In the genomic region with DNA sequence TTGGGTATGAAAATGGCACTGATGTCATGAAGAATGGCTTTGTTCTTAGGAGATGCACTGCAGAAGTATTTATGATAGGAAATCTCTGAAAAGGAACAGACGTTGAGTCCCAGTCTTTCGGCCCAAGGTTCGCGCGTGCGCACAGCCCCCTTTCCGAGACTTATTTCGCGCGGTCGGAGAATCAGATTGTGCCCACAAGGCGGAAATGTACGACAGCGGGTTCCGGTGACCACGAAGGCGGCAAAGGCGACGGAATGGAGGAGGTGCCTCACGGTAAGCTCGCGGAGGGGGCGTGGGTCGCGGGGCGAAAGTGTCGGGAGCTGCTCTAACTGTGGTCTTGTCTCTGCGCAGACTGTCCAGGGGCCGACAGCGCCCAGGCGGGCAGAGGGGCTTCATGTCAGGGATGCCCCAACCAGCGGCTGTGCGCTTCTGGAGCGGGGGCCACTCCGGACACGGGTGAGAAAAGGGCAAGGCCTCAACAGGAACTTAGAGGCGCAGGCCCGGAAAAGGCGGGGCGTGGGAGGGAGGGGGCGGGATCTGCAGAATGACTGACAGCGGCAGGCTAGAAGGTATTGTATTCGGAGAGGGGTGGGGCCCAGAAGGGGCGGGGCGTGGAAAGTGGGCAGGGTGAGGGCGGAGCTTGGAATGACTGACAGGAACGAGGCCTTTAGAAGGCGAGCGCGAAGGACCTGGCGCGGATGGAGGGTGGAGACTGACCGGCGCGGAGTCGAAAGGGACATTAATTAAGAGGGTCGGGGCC, we compare ENCODE assay signal across 1 cellular context.
A peak's percentile ranks its signal among the peaks of the same experiment; 100 is the strongest.
TF ChIP-seq lines count a peak whose summit lies in the region.

A gene (plus strand): TSS at position 233 of the 760 bp plus-strand sequence. CDS start 22 bp downstream, at position 255.

TF ChIP-seq in GM12878, 131 proteins besides CTCF, POLR2A, EP300 and RAD21 (continued from another document):
- TF ChIP-seq, protein P1, sequence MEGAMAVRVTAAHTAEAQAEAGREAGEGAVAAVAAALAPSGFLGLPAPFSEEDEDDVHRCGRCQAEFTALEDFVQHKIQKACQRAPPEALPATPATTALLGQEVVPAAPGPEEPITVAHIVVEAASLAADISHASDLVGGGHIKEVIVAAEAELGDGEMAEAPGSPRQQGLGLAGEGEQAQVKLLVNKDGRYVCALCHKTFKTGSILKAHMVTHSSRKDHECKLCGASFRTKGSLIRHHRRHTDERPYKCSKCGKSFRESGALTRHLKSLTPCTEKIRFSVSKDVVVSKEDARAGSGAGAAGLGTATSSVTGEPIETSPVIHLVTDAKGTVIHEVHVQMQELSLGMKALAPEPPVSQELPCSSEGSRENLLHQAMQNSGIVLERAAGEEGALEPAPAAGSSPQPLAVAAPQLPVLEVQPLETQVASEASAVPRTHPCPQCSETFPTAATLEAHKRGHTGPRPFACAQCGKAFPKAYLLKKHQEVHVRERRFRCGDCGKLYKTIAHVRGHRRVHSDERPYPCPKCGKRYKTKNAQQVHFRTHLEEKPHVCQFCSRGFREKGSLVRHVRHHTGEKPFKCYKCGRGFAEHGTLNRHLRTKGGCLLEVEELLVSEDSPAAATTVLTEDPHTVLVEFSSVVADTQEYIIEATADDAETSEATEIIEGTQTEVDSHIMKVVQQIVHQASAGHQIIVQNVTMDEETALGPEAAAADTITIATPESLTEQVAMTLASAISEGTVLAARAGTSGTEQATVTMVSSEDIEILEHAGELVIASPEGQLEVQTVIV (IDR thresholded peaks at IDR 0.05; ENCODE audit: borderline replicate concordance, partially characterized antibody): peak; percentile 87
- no peak for TF ChIP-seq CHD1 (IDR thresholded peaks at IDR 0.05; ENCODE audit: low read depth, low read length)
- no peak for TF ChIP-seq HDAC6 (IDR thresholded peaks at IDR 0.05; ENCODE audit: unreplicated experiment)
- peak; percentile 75; the same call in 1 of the 2 replicates for TF ChIP-seq LARP7 (IDR thresholded peaks at IDR 0.05)
- TF ChIP-seq POLR2AphosphoS5 (IDR thresholded peaks at IDR 0.05; ENCODE audit: low read length): peak; percentile 95
- no peak for TF ChIP-seq TCF3 (IDR thresholded peaks at IDR 0.05; ENCODE audit: borderline replicate concordance, insufficient read depth, low read depth, low read length)
- TF ChIP-seq MEF2B (IDR thresholded peaks at IDR 0.05; ENCODE audit: partially characterized antibody, poor library complexity, severe bottlenecking): no peak
- TF ChIP-seq, protein P2, sequence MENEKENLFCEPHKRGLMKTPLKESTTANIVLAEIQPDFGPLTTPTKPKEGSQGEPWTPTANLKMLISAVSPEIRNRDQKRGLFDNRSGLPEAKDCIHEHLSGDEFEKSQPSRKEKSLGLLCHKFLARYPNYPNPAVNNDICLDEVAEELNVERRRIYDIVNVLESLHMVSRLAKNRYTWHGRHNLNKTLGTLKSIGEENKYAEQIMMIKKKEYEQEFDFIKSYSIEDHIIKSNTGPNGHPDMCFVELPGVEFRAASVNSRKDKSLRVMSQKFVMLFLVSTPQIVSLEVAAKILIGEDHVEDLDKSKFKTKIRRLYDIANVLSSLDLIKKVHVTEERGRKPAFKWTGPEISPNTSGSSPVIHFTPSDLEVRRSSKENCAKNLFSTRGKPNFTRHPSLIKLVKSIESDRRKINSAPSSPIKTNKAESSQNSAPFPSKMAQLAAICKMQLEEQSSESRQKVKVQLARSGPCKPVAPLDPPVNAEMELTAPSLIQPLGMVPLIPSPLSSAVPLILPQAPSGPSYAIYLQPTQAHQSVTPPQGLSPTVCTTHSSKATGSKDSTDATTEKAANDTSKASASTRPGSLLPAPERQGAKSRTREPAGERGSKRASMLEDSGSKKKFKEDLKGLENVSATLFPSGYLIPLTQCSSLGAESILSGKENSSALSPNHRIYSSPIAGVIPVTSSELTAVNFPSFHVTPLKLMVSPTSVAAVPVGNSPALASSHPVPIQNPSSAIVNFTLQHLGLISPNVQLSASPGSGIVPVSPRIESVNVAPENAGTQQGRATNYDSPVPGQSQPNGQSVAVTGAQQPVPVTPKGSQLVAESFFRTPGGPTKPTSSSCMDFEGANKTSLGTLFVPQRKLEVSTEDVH (IDR thresholded peaks at IDR 0.05; ENCODE audit: low read depth, partially characterized antibody): peak; percentile 92
- TF ChIP-seq FOXK2 (IDR thresholded peaks at IDR 0.05): peak; percentile 57; the same call in 1 of the 2 replicates
- peak; percentile 88 for TF ChIP-seq GABPA (IDR thresholded peaks at IDR 0.05; ENCODE audit: low read depth)
- 0 out of 2 replicates have a peak, but pooled peaks have one; percentile 20 for TF ChIP-seq NR2C1 (IDR thresholded peaks at IDR 0.05)
- TF ChIP-seq YY1 (IDR thresholded peaks at IDR 0.05; ENCODE audit: low read depth, low read length): peak; percentile 83
